ENCODE assay signal across 1 cellular context in the genomic region with DNA sequence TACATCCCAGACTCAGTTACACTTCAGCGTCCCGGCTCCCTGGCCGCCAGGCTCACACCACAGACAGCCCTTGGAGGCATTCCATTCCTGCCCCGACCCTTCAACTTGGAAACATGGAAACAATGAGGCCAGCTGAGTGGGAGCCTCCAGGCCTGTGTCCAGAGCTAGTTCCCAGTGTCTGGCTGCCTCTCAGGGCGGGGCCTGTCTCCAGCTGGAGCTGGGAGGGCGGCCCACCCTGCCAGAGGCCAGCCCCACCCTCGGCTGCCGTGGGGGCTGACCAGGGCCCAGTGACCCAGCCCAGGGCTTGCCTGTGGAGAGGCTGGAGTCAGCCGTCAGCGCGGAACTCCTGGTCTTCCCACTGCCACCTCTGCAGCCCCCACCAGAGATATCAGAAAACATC.
TF ChIP-seq lines count a peak whose summit lies in the region.

No MANE protein-coding gene starts in this region.

TF ChIP-seq in GM23338, 12 proteins besides CTCF, POLR2A, EP300 and RAD21 (continued from another document):
- TF ChIP-seq, protein P1, sequence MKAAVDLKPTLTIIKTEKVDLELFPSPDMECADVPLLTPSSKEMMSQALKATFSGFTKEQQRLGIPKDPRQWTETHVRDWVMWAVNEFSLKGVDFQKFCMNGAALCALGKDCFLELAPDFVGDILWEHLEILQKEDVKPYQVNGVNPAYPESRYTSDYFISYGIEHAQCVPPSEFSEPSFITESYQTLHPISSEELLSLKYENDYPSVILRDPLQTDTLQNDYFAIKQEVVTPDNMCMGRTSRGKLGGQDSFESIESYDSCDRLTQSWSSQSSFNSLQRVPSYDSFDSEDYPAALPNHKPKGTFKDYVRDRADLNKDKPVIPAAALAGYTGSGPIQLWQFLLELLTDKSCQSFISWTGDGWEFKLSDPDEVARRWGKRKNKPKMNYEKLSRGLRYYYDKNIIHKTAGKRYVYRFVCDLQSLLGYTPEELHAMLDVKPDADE (IDR thresholded peaks at IDR 0.05) = no peak
